13 cellular contexts compared by ENCODE assay signal in the genomic region with DNA sequence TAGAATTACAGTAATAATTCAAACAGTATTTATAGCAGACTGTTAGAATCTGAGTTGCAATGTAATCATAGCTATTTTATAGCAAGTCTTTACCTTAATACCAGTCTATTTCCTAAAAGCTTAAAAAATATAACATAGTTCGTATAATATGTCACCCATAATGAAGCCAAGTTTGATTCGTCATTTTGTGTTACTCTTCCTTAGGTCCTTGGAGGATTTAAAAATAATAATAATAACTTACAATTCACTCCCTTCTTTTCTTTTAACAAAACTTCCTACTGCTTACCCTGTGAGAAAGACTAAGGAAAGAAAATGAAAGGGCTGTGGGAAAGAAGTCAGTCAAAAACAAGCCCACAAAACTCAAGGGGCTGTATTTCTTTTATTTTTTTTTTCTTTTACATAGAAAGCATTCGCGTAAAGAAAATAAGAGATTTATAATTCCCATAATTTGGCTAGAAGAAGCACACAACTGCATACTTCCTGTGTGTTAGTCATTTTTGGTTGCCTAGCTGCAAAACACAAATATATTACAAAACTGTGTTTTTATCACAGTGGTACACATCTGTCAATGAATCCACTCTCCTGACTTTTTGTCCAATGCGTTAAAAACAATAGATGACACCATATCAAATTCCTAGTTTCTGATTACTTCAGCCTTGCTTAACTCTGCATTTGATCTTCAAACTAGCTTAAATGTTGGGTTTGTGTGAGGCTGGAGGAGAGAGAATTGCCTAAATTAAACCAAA.
DNase-seq lines count a peak whose midpoint lies in the region; ATAC-seq and TF ChIP-seq lines count a peak whose summit lies in the region.
"Had no signal": no experiment of that assay in that cellular context is flagged by ENCODE, and none has a peak within 500 bp of the region (broad histone marks: within the 10 kb centered on the region; RNA-seq: fewer than 3 reads in every experiment).

No MANE protein-coding gene starts in this region.

- POLR2A ChIA-PET in AG04450 (lab: Yijun Ruan, JAX) = interaction anchor here (1.0 to 1.4 kb wide), 3 partner anchors 41 to 61 kb away, joined by 3 to 8 read pairs (median 6); no protein-coding TSS in a partner anchor
- POLR2A ChIA-PET in RWPE1 (lab: Yijun Ruan, JAX; ENCODE audit: low non-redundant PET) = no interaction called here
- POLR2A ChIA-PET in activated CD4-positive, alpha-beta T cell treated with anti-CD3 and anti-CD28 coated beads for 36 hours (lab: Charles Lee) = interaction anchor here (0.6 kb wide), 1 partner anchor 17 kb away, joined by 5 read pairs; no protein-coding TSS in a partner anchor

- peaks cover 33% of the 10 kb centered on the region for H3K4me1 ChIP-seq in osteoblast (ENCODE audit: insufficient read depth, low read length)

- H3K4me3 ChIP-seq in AG04450 (ENCODE audit: low read depth, low read length) (no peak overlapping the region), fibroblast of pulmonary artery (replicated peaks; ENCODE audit: low read depth, low read length) (peak overlapping the region; percentile 15), osteoblast (ENCODE audit: insufficient read depth, low read length) (peak overlapping the region; percentile 23)

- H3K36me3 Mint-ChIP-seq in activated CD4-positive, alpha-beta T cell treated with anti-CD3 and anti-CD28 coated beads for 36 hours (ENCODE audit: low read depth) = no peaks in the 10 kb centered on the region
- H3K36me3 Mint-ChIP-seq: activated CD8-positive, alpha-beta memory T cell treated with anti-CD3 and anti-CD28 coated beads, Interleukin-2, amount 10 ng/mL, durations not matched to agents 7 days and 5 days had no signal

- no peaks in the 10 kb centered on the region for H3K4me1 Mint-ChIP-seq in activated CD4-positive, alpha-beta T cell treated with anti-CD3 and anti-CD28 coated beads for 36 hours
- H3K4me1 Mint-ChIP-seq: activated CD8-positive, alpha-beta memory T cell treated with anti-CD3 and anti-CD28 coated beads, Interleukin-2, amount 10 ng/mL, durations not matched to agents 7 days and 5 days had no signal

- H3K27me3 Mint-ChIP-seq in activated CD4-positive, alpha-beta T cell treated with anti-CD3 and anti-CD28 coated beads for 36 hours = peaks cover 15% of the 10 kb centered on the region

- no peak for ATAC-seq in GM19467 (IDR thresholded peaks at IDR 0.05; ENCODE audit: unreplicated experiment)
- ATAC-seq in HG02759 (IDR thresholded peaks at IDR 0.05; ENCODE audit: unreplicated experiment) = no peak
- ATAC-seq in activated CD4-positive, alpha-beta T cell treated with anti-CD3 and anti-CD28 coated beads for 36 hours = no peak
- ATAC-seq: activated CD8-positive, alpha-beta memory T cell treated with anti-CD3 and anti-CD28 coated beads, Interleukin-2, amount 10 ng/mL, durations not matched to agents 7 days and 5 days; left lobe of liver had no signal

- H3K27ac Mint-ChIP-seq in activated CD4-positive, alpha-beta T cell treated with anti-CD3 and anti-CD28 coated beads for 36 hours = no peak overlapping the region
- H3K27ac Mint-ChIP-seq: activated CD8-positive, alpha-beta memory T cell treated with anti-CD3 and anti-CD28 coated beads, Interleukin-2, amount 10 ng/mL, durations not matched to agents 7 days and 5 days had no signal

- H3K27me3 ChIP-seq in AG04450 (ENCODE audit: control insufficient read depth, insufficient read depth, low read length) = no peaks in the 10 kb centered on the region
- H3K27me3 ChIP-seq in osteoblast (ENCODE audit: insufficient read depth, low read length) = no peaks in the 10 kb centered on the region

- CTCF ChIA-PET in AG04450 (lab: Charles Lee) = interaction anchor here (0.6 to 0.7 kb wide), 3 partner anchors 37 to 411 kb away, joined by 3 to 6 read pairs (median 5); no protein-coding TSS in a partner anchor
- CTCF ChIA-PET in RWPE1 (lab: Yijun Ruan, JAX) = interaction anchor here (0.7 kb wide), 1 partner anchor 229 kb away, joined by 3 read pairs; no protein-coding TSS in a partner anchor
- CTCF ChIA-PET in activated CD4-positive, alpha-beta T cell treated with anti-CD3 and anti-CD28 coated beads for 36 hours (lab: Charles Lee) = no interaction called here

- H3K9me3 ChIP-seq in AG04450 (ENCODE audit: control insufficient read depth, insufficient read depth, low read length) (no peaks in the 10 kb centered on the region), osteoblast (ENCODE audit: low read depth, low read length) (no peaks in the 10 kb centered on the region)

- peak overlapping the region; percentile 91 for H3K27ac ChIP-seq in AG04450 (ENCODE audit: low read depth, low read length)
- H3K27ac ChIP-seq in RWPE1 = peak overlapping the region; percentile 93
- H3K27ac ChIP-seq in osteoblast (ENCODE audit: low read depth, low read length) = peak overlapping the region; percentile 99
- H3K27ac ChIP-seq: HL-60 had no signal

- no peak for TF ChIP-seq CTCF in AG04450 (IDR thresholded peaks at IDR 0.05; ENCODE audit: low read depth, low read length)
- TF ChIP-seq CTCF in RWPE1 (conservative IDR thresholded peaks at IDR 0.05; ENCODE audit: low read depth) = no peak
- TF ChIP-seq CTCF in fibroblast of pulmonary artery (IDR thresholded peaks at IDR 0.05; ENCODE audit: low read length, missing control alignments) = no peak
- TF ChIP-seq CTCF in osteoblast (IDR thresholded peaks at IDR 0.05; ENCODE audit: extremely low read depth, low read depth, low read length) = no peak

- H3K4me2 ChIP-seq in osteoblast (ENCODE audit: insufficient read depth, low read length) = peak overlapping the region; percentile 59

- H3K79me2 ChIP-seq in osteoblast (ENCODE audit: insufficient read depth, low read length) = no peaks in the 10 kb centered on the region

- H3K4me3 Mint-ChIP-seq in activated CD4-positive, alpha-beta T cell treated with anti-CD3 and anti-CD28 coated beads for 36 hours = no peak overlapping the region
- H3K4me3 Mint-ChIP-seq: activated CD8-positive, alpha-beta memory T cell treated with anti-CD3 and anti-CD28 coated beads, Interleukin-2, amount 10 ng/mL, durations not matched to agents 7 days and 5 days had no signal

- DNase-seq in AG04450 (ENCODE audit: low read depth, low spot score) = peak; percentile 47
- DNase-seq in RWPE1 (ENCODE audit: low spot score) = peak; percentile 66
- peak; percentile 98 for DNase-seq in fibroblast of pulmonary artery (ENCODE audit: low read depth)
- DNase-seq in osteoblast (ENCODE audit: insufficient read length, low spot score, missing footprints) = peak; percentile 14
- no peak for DNase-seq in activated CD4-positive, alpha-beta T cell treated with anti-CD3 and anti-CD28 coated beads for 36 hours
- no peak for DNase-seq in NCI-H1417 (lab: John Stamatoyannopoulos, UW)
- DNase-seq: activated CD8-positive, alpha-beta memory T cell treated with anti-CD3 and anti-CD28 coated beads, Interleukin-2, amount 10 ng/mL, durations not matched to agents 7 days and 5 days; NCI-H2029 treated with DMSO at 0.1 percent for 48 hours; stimulated activated CD4-positive, alpha-beta T cell treated with anti-CD3 and anti-CD28 coated beads, Interleukin-2, amount 100 ng/mL, for 24 hours had no signal

- H3K36me3 ChIP-seq in osteoblast (ENCODE audit: insufficient read depth, low read length) = no peaks in the 10 kb centered on the region

- intact Hi-C loops in activated CD4-positive, alpha-beta T cell treated with anti-CD3 and anti-CD28 coated beads for 36 hours (cut with DNase I, micrococcal nuclease) = no loop called here

- H4K20me1 ChIP-seq in osteoblast (ENCODE audit: insufficient read depth, low read length) = no peaks in the 10 kb centered on the region

- H3K9me3 Mint-ChIP-seq in activated CD4-positive, alpha-beta T cell treated with anti-CD3 and anti-CD28 coated beads for 36 hours (ENCODE audit: low read depth) = no peaks in the 10 kb centered on the region

- H2AFZ ChIP-seq in osteoblast (ENCODE audit: low read length) = peak overlapping the region; percentile 25

Comparison
In these comparisons a context has a peak if more than half of its experiments do, and no peak if none do; other contexts are left out.
1. DNase-seq: peak in AG04450 (single experiment), RWPE1 (single experiment), fibroblast of pulmonary artery (single experiment) and osteoblast (single experiment); none in activated CD4-positive, alpha-beta T cell treated with anti-CD3 and anti-CD28 coated beads for 36 hours (single experiment) and NCI-H1417 (0 of 3).
2. Peak in every context shown above with its lines, with median percentiles within 50 percentile points of each other: H3K27ac ChIP-seq.